20 cellular contexts compared by ENCODE assay signal in the genomic region with DNA sequence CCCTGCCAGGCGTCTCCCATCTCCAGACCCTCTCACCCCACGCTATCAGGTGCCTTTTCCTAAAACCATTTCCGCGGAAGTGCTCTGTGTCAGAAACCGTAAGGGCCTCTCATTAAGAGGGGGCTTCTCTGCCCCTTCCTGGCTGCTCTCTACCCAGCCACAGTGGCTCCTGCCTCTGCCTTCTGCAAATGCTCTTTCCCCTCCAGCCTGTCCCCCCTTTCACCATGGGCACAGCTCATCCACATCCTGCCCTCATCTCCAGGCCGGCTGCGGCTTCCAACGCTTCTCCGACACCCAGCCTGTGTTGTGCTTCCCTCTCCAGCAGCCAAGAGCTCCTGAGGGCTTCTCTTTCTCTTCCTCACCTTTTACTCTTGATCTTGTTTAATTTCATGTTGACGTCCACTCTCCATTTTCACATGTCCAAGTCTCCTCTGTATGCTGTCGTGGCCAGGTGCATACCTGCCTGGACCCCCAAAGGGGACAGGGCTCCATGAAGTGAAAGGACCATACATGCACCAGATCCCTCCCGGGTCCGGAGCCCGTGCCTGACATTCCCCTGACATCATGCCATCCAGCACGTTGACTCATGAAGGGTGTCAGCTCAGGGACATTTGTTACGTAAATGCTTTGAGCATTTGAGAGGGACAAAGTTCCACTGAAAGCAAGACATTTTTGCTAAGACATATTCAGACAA.
"Had no signal": no experiment of that assay in that cellular context is flagged by ENCODE, and none has a peak within 500 bp of the region (broad histone marks: within the 10 kb centered on the region; RNA-seq: fewer than 3 reads in every experiment).

No MANE protein-coding gene starts in this region.

- DNase-seq: activated B cell treated with CpG ODN at 0.5 μM for 24 hours; activated CD4-positive, alpha-beta memory T cell treated with anti-CD3 and anti-CD28 coated beads, Interleukin-2, amount 10 ng/mL, durations not matched to agents 7 days and 5 days; activated CD4-positive, alpha-beta T cell treated with anti-CD3 and anti-CD28 coated beads for 1 hour; activated CD4-positive, alpha-beta T cell treated with anti-CD3 and anti-CD28 coated beads, Interleukin-2, amount 10 ng/mL, durations not matched to agents 7 days and 5 days; activated CD8-positive, alpha-beta memory T cell treated with anti-CD3 and anti-CD28 coated beads, Interleukin-2, amount 50 U/mL, for 4 hours; activated gamma-delta T cell treated with Interleukin-2 at 50 U/mL for 16 hours; activated T-cell treated with anti-CD3 and anti-CD28 coated beads, Interleukin-2, amount 50 U/mL, for 72 hours; amygdala; Karpas-422; NCI-H1105 treated with DMSO at 0.1 percent for 48 hours; NCI-H1436 treated with DMSO at 0.1 percent for 48 hours; NCI-H187; NCI-H2081; NCI-H446; NCI-H524; PC-9; SIG-M5; T-helper 2 cell; T1000 had no signal

- H3K4me3 ChIP-seq: K562, PC-9 had no signal

- H3K4me2 ChIP-seq: PC-9 had no signal

- H3K27ac ChIP-seq: PC-9 had no signal

- H2AFZ ChIP-seq: PC-9 had no signal
